12 cellular contexts compared by ENCODE assay signal in the genomic region with DNA sequence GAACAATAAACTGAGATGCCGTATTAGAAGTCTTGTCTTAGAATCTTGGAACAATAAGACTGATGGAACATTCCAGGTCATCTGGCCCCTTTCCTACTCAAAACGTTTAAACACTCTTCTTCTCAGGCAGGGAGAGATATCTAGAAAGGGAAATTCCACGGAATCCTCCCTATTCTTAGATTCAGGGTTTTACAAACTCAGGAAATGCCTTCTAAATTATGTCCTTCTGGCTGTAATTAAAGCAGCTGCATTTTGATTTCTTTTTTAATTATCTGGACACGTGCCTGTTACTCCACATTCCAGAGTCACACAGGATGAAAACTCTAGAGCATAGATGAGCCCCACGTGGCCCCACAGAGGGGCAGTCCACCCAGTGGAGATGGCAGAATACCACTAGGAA. TPM values are rescaled to one million over a fixed set of nuclear protein-coding genes. Genes with fewer than 3 reads are reported as not detected.
DNase-seq lines count a peak whose midpoint lies in the region; ATAC-seq, FAIRE-seq and TF ChIP-seq lines count a peak whose summit lies in the region.
"Had no signal": no experiment of that assay in that cellular context is flagged by ENCODE, and none has a peak within 500 bp of the region (broad histone marks: within the 10 kb centered on the region; RNA-seq: fewer than 3 reads in every experiment).

No MANE protein-coding gene starts in this region.

- H3K4me1 ChIP-seq in heart left ventricle (peaks cover 0 to 26% (median 4%) of the 10 kb centered on the region in 12 donors), right atrium auricular region (peaks cover 0 to 6% of the 10 kb centered on the region in 2 donors), kidney (ENCODE audit: control insufficient read depth in 1 of 2, insufficient read depth in 1 of 2, low read depth in 1 of 2, low read length in 2 of 2) (peaks cover 11 to 19% of the 10 kb centered on the region in 2 donors), uterus (peaks cover 0 to 7% of the 10 kb centered on the region in 2 donors)

- no peaks in the 10 kb centered on the region for H3K27me3 ChIP-seq in heart left ventricle
- no peaks in the 10 kb centered on the region for H3K27me3 ChIP-seq in right atrium auricular region
- H3K27me3 ChIP-seq in uterus = no peaks in the 10 kb centered on the region

- H3K4me3 ChIP-seq in heart left ventricle (no peak overlapping the region), right atrium auricular region (no peak overlapping the region), kidney (ENCODE audit: low read length in 2 of 2) (no peak overlapping the region), uterus (no peak overlapping the region)

- peak in 1 of 4 donors; percentile 73 for ATAC-seq in heart left ventricle
- ATAC-seq in HG02798 (IDR thresholded peaks at IDR 0.05; ENCODE audit: poor library complexity, unreplicated experiment) = no peak
- ATAC-seq: left colon, natural killer cell had no signal

- intact Hi-C loops in heart left ventricle (cut with DNase I) (loop anchor here in 2 of 10 donors (5.0 kb wide), 1 partner anchor 41 kb away; a partner anchor contains a TSS), kidney (cut with DNase I) (no loop called here), uterus (cut with DNase I; ENCODE audit: low total_unique reads) (no loop called here)

- no peak for FAIRE-seq in kidney (lab: Jason Lieb, UNC)
- FAIRE-seq: A204.1 had no signal

- no peak for DNase-seq in heart left ventricle
- no peak for DNase-seq in right atrium auricular region (ENCODE audit: low spot score)
- peak; percentile 93 for DNase-seq in dermis blood vessel endothelial cell
- DNase-seq in kidney = no peak
- DNase-seq in uterus = no peak
- no peak for DNase-seq in HK-2 (ENCODE audit: unreplicated experiment)
- DNase-seq in D341Med (ENCODE audit: low spot score) = no peak
- DNase-seq: left colon, natural killer cell, NCI-H2227 treated with DMSO at 0.1 percent for 48 hours had no signal

- WGBS in heart left ventricle, 4 donors = 27 to 40% (median 31%) methylated on average over 5 of the region's 5 CpGs

- H3K9ac ChIP-seq in kidney (ENCODE audit: low read length in 2 of 2) = no peak overlapping the region

- H3K27ac ChIP-seq in heart left ventricle = peak overlapping the region in 11 of 12 donors; percentile 19 to 68 (median 38)
- H3K27ac ChIP-seq in right atrium auricular region = peak overlapping the region in 1 of 2 donors; percentile 48
- H3K27ac ChIP-seq in kidney (ENCODE audit: low read depth in 2 of 2, low read length in 2 of 2) = peak overlapping the region; percentile 28 to 78
- peak overlapping the region; percentile 35 to 64 for H3K27ac ChIP-seq in uterus

- TF ChIP-seq CTCF in heart left ventricle (IDR thresholded peaks at IDR 0.05) = no peak
- no peak for TF ChIP-seq CTCF in right atrium auricular region (IDR thresholded peaks at IDR 0.05)
- no peak for TF ChIP-seq CTCF in kidney (IDR thresholded peaks at IDR 0.05; ENCODE audit: borderline replicate concordance, extremely low read depth, insufficient read depth)
- TF ChIP-seq CTCF in uterus (IDR thresholded peaks at IDR 0.05) = no peak

- H3K36me3 ChIP-seq in heart left ventricle (no peaks in the 10 kb centered on the region), right atrium auricular region (no peaks in the 10 kb centered on the region), kidney (ENCODE audit: control insufficient read depth in 1 of 2, insufficient read depth in 2 of 2, low read length in 2 of 2) (no peaks in the 10 kb centered on the region), uterus (no peaks in the 10 kb centered on the region)

- H3K9me3 ChIP-seq in heart left ventricle (no peaks in the 10 kb centered on the region), right atrium auricular region (no peaks in the 10 kb centered on the region), kidney (ENCODE audit: control insufficient read depth in 1 of 2, low read length in 2 of 2) (no peaks in the 10 kb centered on the region), uterus (no peaks in the 10 kb centered on the region)

- TF ChIP-seq POLR2A in heart left ventricle (IDR thresholded peaks at IDR 0.05) (no peak), uterus (IDR thresholded peaks at IDR 0.05) (no peak)

RNA-seq across cellular contexts. Expression of a gene that starts 41.5 kb away (rescaled TPM):
- 10 to 100 TPM; 14.4 to 38.9 (median 27.8) TPM for total RNA-seq in heart left ventricle
- polyA plus RNA-seq in heart left ventricle = 10 to 100 TPM in 1 of 2 donors, 1 to 10 TPM in 1; 8.6 to 22.6 TPM
- total RNA-seq in right atrium auricular region = 10 to 100 TPM; 23.3 to 25.0 TPM
- total RNA-seq in dermis blood vessel endothelial cell = 76.1 and 109 TPM in 2 replicates
- total RNA-seq in kidney = 70.4 TPM
- polyA plus RNA-seq in kidney (ENCODE audit: insufficient read depth, low read depth, low replicate concordance) = 26.2 TPM
- total RNA-seq in uterus = 10 to 100 TPM; 11.8 to 34.2 (median 19.1) TPM
